In the genomic region with DNA sequence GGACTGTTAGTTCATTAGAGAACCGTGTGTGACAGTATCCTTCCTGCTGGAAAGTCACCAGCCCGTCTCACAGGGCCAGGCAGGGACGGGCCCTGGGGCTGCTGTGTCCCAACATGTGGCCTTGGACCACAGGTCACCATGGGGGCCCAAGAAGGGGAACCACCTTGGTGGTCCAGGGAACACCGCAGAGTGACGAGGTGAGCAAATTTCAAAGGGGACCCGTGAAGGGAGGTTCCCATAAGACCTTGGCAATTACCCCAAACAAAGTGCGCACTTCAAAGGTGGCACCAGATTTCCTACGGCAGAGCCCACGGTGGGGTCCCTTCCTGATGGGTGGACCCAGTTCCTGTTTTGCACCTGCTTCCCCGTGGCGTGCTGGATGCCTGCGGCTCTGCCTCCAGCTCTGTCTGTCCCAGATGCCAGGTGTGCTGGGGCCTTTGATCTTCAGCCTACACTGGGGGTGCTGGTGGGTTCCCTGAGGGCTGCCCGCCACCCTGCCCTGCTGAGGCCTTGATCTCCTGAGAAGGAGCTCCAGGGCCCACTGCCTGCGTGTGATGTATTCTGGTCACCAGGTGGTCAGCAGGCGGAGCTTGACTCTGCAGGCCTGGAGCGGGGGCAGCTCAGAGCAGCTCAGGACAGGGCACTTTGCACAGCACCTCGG, we compare ENCODE assay signal across 1 cellular context.
TF ChIP-seq lines count a peak whose summit lies in the region.

No MANE protein-coding gene starts in this region.

TF ChIP-seq in HepG2, 621 proteins besides CTCF, POLR2A, EP300 and RAD21 (continued from another document and continues in another):
- TF ChIP-seq ZBED4 (CRISPR knock-in tag; IDR thresholded peaks at IDR 0.05; ENCODE audit: borderline replicate concordance), result peak; percentile 41; the same call in 1 of the 2 replicates
- TF ChIP-seq, protein P1, sequence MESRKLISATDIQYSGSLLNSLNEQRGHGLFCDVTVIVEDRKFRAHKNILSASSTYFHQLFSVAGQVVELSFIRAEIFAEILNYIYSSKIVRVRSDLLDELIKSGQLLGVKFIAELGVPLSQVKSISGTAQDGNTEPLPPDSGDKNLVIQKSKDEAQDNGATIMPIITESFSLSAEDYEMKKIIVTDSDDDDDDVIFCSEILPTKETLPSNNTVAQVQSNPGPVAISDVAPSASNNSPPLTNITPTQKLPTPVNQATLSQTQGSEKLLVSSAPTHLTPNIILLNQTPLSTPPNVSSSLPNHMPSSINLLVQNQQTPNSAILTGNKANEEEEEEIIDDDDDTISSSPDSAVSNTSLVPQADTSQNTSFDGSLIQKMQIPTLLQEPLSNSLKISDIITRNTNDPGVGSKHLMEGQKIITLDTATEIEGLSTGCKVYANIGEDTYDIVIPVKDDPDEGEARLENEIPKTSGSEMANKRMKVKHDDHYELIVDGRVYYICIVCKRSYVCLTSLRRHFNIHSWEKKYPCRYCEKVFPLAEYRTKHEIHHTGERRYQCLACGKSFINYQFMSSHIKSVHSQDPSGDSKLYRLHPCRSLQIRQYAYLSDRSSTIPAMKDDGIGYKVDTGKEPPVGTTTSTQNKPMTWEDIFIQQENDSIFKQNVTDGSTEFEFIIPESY (CRISPR knock-in tag; IDR thresholded peaks at IDR 0.05), result peak; percentile 41
- TF ChIP-seq TBX3 (IDR thresholded peaks at IDR 0.05; ENCODE audit: borderline replicate concordance), result no peak
- TF ChIP-seq FOXC1 (CRISPR knock-in tag; IDR thresholded peaks at IDR 0.05; ENCODE audit: borderline replicate concordance), result no peak; the same call in 1 of the 2 replicates
- TF ChIP-seq, protein P2, sequence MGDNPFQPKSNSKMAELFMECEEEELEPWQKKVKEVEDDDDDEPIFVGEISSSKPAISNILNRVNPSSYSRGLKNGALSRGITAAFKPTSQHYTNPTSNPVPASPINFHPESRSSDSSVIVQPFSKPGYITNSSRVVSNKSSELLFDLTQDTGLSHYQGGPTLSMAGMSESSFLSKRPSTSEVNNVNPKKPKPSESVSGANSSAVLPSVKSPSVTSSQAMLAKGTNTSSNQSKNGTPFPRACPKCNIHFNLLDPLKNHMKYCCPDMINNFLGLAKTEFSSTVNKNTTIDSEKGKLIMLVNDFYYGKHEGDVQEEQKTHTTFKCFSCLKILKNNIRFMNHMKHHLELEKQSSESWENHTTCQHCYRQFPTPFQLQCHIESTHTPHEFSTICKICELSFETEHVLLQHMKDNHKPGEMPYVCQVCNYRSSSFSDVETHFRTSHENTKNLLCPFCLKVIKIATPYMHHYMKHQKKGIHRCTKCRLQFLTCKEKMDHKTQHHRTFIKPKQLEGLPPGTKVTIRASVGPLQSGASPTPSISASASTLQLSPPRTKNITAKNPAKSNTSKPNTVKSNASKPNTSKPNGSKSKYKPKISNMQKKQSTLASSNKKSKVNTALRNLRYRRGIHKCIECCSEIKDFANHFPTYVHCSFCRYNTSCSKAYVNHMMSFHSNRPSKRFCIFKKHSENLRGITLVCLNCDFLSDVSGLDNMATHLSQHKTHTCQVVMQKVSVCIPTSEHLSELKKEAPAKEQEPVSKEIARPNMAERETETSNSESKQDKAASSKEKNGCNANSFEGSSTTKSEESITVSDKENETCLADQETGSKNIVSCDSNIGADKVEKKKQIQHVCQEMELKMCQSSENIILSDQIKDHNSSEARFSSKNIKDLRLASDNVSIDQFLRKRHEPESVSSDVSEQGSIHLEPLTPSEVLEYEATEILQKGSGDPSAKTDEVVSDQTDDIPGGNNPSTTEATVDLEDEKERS (CRISPR knock-in tag; IDR thresholded peaks at IDR 0.05), result no peak; the same call in 1 of the 2 replicates
- TF ChIP-seq GPN1 (CRISPR knock-in tag; IDR thresholded peaks at IDR 0.05; ENCODE audit: borderline replicate concordance), result no peak
- no peak for TF ChIP-seq ZNF343 (CRISPR knock-in tag; IDR thresholded peaks at IDR 0.05)
- TF ChIP-seq NFATC3 (CRISPR knock-in tag; IDR thresholded peaks at IDR 0.05), result no peak
- TF ChIP-seq MLLT10 (CRISPR knock-in tag; IDR thresholded peaks at IDR 0.05), result no peak
- 0 out of 2 replicates have a peak, but pooled peaks have one; percentile 28 for TF ChIP-seq NR2C2 (CRISPR knock-in tag; IDR thresholded peaks at IDR 0.05; ENCODE audit: borderline replicate concordance)
- TF ChIP-seq NFE2L2 (IDR thresholded peaks at IDR 0.05; ENCODE audit: low read length), result no peak
- TF ChIP-seq ZNF253 (CRISPR knock-in tag; IDR thresholded peaks at IDR 0.05; ENCODE audit: borderline replicate concordance), result no peak
- TF ChIP-seq ZNF777 (CRISPR knock-in tag; IDR thresholded peaks at IDR 0.05), result no peak
- TF ChIP-seq ZFYVE20 (CRISPR knock-in tag; IDR thresholded peaks at IDR 0.05; ENCODE audit: borderline replicate concordance, low read depth), result no peak
- TF ChIP-seq POLR2G (IDR thresholded peaks at IDR 0.05; ENCODE audit: low read depth, low read length), result peak; percentile 26; the same call in 1 of the 2 replicates
- TF ChIP-seq MXD4 (CRISPR knock-in tag; IDR thresholded peaks at IDR 0.05), result peak; percentile 12; the same call in 1 of the 2 replicates
- peak; percentile 60; the same call in 1 of the 2 replicates for TF ChIP-seq ZFP37 (CRISPR knock-in tag; IDR thresholded peaks at IDR 0.05; ENCODE audit: borderline replicate concordance)
- no peak for TF ChIP-seq ZFP41 (CRISPR knock-in tag; IDR thresholded peaks at IDR 0.05; ENCODE audit: borderline replicate concordance)
- TF ChIP-seq RELA (CRISPR knock-in tag; IDR thresholded peaks at IDR 0.05), result no peak
- TF ChIP-seq, protein P3, sequence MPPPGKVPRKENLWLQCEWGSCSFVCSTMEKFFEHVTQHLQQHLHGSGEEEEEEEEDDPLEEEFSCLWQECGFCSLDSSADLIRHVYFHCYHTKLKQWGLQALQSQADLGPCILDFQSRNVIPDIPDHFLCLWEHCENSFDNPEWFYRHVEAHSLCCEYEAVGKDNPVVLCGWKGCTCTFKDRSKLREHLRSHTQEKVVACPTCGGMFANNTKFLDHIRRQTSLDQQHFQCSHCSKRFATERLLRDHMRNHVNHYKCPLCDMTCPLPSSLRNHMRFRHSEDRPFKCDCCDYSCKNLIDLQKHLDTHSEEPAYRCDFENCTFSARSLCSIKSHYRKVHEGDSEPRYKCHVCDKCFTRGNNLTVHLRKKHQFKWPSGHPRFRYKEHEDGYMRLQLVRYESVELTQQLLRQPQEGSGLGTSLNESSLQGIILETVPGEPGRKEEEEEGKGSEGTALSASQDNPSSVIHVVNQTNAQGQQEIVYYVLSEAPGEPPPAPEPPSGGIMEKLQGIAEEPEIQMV (CRISPR knock-in tag; IDR thresholded peaks at IDR 0.05; ENCODE audit: low read depth), result no peak
- peak; percentile 8; the same call in 1 of the 2 replicates for TF ChIP-seq CEBPG (CRISPR knock-in tag; IDR thresholded peaks at IDR 0.05)
- TF ChIP-seq U2AF1 (optimal IDR thresholded peaks at IDR 0.05; ENCODE audit: low read depth, low read length), result no peak
- peak; percentile 78; the same call in 1 of the 3 replicates for TF ChIP-seq MXI1 (IDR thresholded peaks at IDR 0.05; ENCODE audit: borderline replicate concordance, low read depth, low read length)
- TF ChIP-seq XBP1 (CRISPR knock-in tag; IDR thresholded peaks at IDR 0.05), result 0 out of 2 replicates have a peak, but pooled peaks have one; percentile 35
- TF ChIP-seq MTF2 (CRISPR knock-in tag; IDR thresholded peaks at IDR 0.05; ENCODE audit: borderline replicate concordance), result no peak
- peak; percentile 79; the same call in 1 of the 2 replicates for TF ChIP-seq ZNF619 (CRISPR knock-in tag; IDR thresholded peaks at IDR 0.05)
- TF ChIP-seq FOXO4 (CRISPR knock-in tag; conservative IDR thresholded peaks at IDR 0.05), result no peak
- TF ChIP-seq LCORL (IDR thresholded peaks at IDR 0.05), result no peak
- TF ChIP-seq LCORL (CRISPR knock-in tag; IDR thresholded peaks at IDR 0.05), result peak; percentile 83
- no peak for TF ChIP-seq SRSF1 (optimal IDR thresholded peaks at IDR 0.05; ENCODE audit: low read depth, low read length)
- TF ChIP-seq RORA (CRISPR knock-in tag; IDR thresholded peaks at IDR 0.05), result no peak
- TF ChIP-seq ZNF7 (CRISPR knock-in tag; IDR thresholded peaks at IDR 0.05), result no peak
- TF ChIP-seq YEATS4 (CRISPR knock-in tag; IDR thresholded peaks at IDR 0.05; ENCODE audit: borderline replicate concordance), result peak; percentile 61; the same call in 1 of the 2 replicates
- TF ChIP-seq JUN (CRISPR knock-in tag; IDR thresholded peaks at IDR 0.05), result no peak
- TF ChIP-seq ZNF430 (CRISPR knock-in tag; IDR thresholded peaks at IDR 0.05), result no peak
- TF ChIP-seq, protein P4, sequence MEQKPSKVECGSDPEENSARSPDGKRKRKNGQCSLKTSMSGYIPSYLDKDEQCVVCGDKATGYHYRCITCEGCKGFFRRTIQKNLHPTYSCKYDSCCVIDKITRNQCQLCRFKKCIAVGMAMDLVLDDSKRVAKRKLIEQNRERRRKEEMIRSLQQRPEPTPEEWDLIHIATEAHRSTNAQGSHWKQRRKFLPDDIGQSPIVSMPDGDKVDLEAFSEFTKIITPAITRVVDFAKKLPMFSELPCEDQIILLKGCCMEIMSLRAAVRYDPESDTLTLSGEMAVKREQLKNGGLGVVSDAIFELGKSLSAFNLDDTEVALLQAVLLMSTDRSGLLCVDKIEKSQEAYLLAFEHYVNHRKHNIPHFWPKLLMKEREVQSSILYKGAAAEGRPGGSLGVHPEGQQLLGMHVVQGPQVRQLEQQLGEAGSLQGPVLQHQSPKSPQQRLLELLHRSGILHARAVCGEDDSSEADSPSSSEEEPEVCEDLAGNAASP (CRISPR knock-in tag; IDR thresholded peaks at IDR 0.05; ENCODE audit: borderline replicate concordance), result peak; percentile 72; the same call in 1 of the 2 replicates
- no peak for TF ChIP-seq ZNF260 (CRISPR knock-in tag; IDR thresholded peaks at IDR 0.05; ENCODE audit: borderline replicate concordance, low read depth)
- TF ChIP-seq ZSCAN31 (CRISPR knock-in tag; IDR thresholded peaks at IDR 0.05; ENCODE audit: low read depth), result no peak
- TF ChIP-seq MAX (IDR thresholded peaks at IDR 0.05), result no peak
- TF ChIP-seq ZBTB43 (CRISPR knock-in tag; conservative IDR thresholded peaks at IDR 0.05), result 0 out of 2 replicates have a peak, but pooled peaks have one; percentile 35
- TF ChIP-seq ZNF547 (CRISPR knock-in tag; IDR thresholded peaks at IDR 0.05), result no peak
- no peak for TF ChIP-seq ZNF337 (CRISPR knock-in tag; IDR thresholded peaks at IDR 0.05; ENCODE audit: borderline replicate concordance, low read depth)
- TF ChIP-seq SMC3 (IDR thresholded peaks at IDR 0.05; ENCODE audit: low read length), result no peak
- TF ChIP-seq TBX2 (CRISPR knock-in tag; IDR thresholded peaks at IDR 0.05; ENCODE audit: borderline replicate concordance), result peak; percentile 44; the same call in 1 of the 2 replicates
